10 cellular contexts compared by ENCODE assay signal in the genomic region with DNA sequence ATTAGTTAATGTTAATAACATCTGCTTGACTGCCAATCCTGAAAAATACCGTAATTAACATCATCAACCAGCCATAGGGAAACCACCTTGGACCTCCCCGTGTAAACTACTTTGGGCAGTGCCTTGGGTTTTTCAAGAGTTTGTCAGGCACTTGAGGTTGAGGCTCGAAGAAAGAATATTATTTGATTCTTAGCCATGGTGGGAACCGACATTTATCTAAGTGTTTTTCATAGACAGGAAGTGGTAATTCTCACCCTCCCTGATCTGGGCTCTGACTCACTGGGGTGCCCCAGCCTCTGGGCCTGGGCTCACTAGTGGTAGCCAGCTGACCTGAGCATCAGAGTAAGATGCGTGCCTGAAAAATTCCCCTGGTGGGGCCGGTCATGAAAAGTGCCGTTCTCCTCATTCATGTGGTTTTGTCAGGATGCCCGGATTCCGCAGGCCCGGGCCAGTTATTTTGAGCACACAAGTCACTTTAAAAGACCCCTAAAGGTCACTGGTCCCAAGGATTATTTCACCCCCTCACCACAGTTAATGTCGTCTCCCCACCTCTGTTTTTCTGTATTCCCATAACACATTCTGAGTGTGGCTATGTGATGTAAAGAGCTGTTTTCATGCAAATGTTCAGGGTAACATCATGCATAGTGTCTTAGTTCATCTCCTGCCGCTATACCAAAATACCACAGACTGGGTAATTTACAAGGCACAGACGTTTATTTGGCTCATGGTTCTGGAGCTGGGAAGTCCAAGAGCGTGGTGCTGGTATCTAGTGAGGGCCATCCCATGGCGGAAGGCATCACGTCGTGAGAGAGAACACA. TPM values are rescaled to one million over a fixed set of nuclear protein-coding genes. Genes with fewer than 3 reads are reported as not detected.
DNase-seq lines count a peak whose midpoint lies in the region; ATAC-seq and TF ChIP-seq lines count a peak whose summit lies in the region.
"Had no signal": no experiment of that assay in that cellular context is flagged by ENCODE, and none has a peak within 500 bp of the region (broad histone marks: within the 10 kb centered on the region; RNA-seq: fewer than 3 reads in every experiment).

No MANE protein-coding gene starts in this region.

- WGBS in ovary, 3 donors, result 65 to 78% (median 69%) methylated on average over 17 of the region's 17 CpGs

- H3K4me1 ChIP-seq in osteoblast (ENCODE audit: insufficient read depth, low read length) (peaks cover 12% of the 10 kb centered on the region), ovary (ENCODE audit: insufficient read depth) (peaks cover 1% of the 10 kb centered on the region)

- H3K79me2 ChIP-seq in osteoblast (ENCODE audit: insufficient read depth, low read length), result no peaks in the 10 kb centered on the region

- intact Hi-C loops in ovary (cut with DNase I), result no loop called here

- peak; percentile 98 for DNase-seq in RPMI7951 (ENCODE audit: low read depth)
- peak; percentile 80 for DNase-seq in activated naive CD4-positive, alpha-beta T cell treated with Interleukin-2 at 50 U/mL for 16 hours
- peak; percentile 91 for DNase-seq in osteoblast (ENCODE audit: insufficient read length, low spot score, missing footprints)
- DNase-seq in NOMO-1 (lab: John Stamatoyannopoulos, UW; ENCODE audit: unreplicated experiment in 2 of 2), result no peak
- no peak for DNase-seq in ovary
- DNase-seq in WTC11 (ENCODE audit: low spot score), result no peak

- H2AFZ ChIP-seq in osteoblast (ENCODE audit: low read length), result peak overlapping the region; percentile 26

- TF ChIP-seq EP300 in ovary (IDR thresholded peaks at IDR 0.05), result no peak

- H3K4me2 ChIP-seq in osteoblast (ENCODE audit: insufficient read depth, low read length), result peak overlapping the region; percentile 56

- H3K4me1 Mint-ChIP-seq in WTC11, result peaks cover 5% of the 10 kb centered on the region; the same call in 1 of the 2 replicates

- peaks cover 5% of the 10 kb centered on the region for H3K36me3 Mint-ChIP-seq in WTC11

- no peak overlapping the region for H3K27ac Mint-ChIP-seq in WTC11

- no peak overlapping the region for H3K4me3 ChIP-seq in osteoblast (ENCODE audit: insufficient read depth, low read length)
- no peak overlapping the region for H3K4me3 ChIP-seq in ovary
- H3K4me3 ChIP-seq: thoracic aorta had no signal

- H3K36me3 ChIP-seq in osteoblast (ENCODE audit: insufficient read depth, low read length) (no peaks in the 10 kb centered on the region), ovary (no peaks in the 10 kb centered on the region)
- H3K36me3 ChIP-seq: thoracic aorta had no signal

- POLR2A ChIA-PET in WTC11 (lab: Charles Lee), result no interaction called here

- CTCF ChIA-PET in WTC11 (lab: Charles Lee), result interaction anchor here (1.1 kb wide), 1 partner anchor 50 kb away, joined by 4 read pairs; no protein-coding TSS in a partner anchor

- H3K9me3 ChIP-seq in osteoblast (ENCODE audit: low read depth, low read length) (no peaks in the 10 kb centered on the region), ovary (no peaks in the 10 kb centered on the region)
- H3K9me3 ChIP-seq: thoracic aorta had no signal

- no peak for TF ChIP-seq POLR2A in GM18505 (IDR thresholded peaks at IDR 0.05; ENCODE audit: borderline replicate concordance, extremely low read depth, insufficient read depth, insufficient read length)
- TF ChIP-seq POLR2A in ovary (IDR thresholded peaks at IDR 0.05), result no peak

- no peak overlapping the region for H3K4me3 Mint-ChIP-seq in WTC11

- H3K27ac ChIP-seq in osteoblast (ENCODE audit: low read depth, low read length) (peak overlapping the region; percentile 67), ovary (no peak overlapping the region)
- H3K27ac ChIP-seq: thoracic aorta had no signal

- TF ChIP-seq CTCF in osteoblast (IDR thresholded peaks at IDR 0.05; ENCODE audit: extremely low read depth, low read depth, low read length) (no peak), ovary (IDR thresholded peaks at IDR 0.05) (no peak), WTC11 (IDR thresholded peaks at IDR 0.05) (no peak)

- H3K27me3 Mint-ChIP-seq in WTC11 (ENCODE audit: low read depth), result no peaks in the 10 kb centered on the region

- H3K9me3 Mint-ChIP-seq in WTC11, result peaks cover 12% of the 10 kb centered on the region

- ATAC-seq in GM18505 (IDR thresholded peaks at IDR 0.05; ENCODE audit: unreplicated experiment) (peak; percentile 83), HG02759 (IDR thresholded peaks at IDR 0.05; ENCODE audit: unreplicated experiment) (peak; percentile 87), WTC11 (no peak; the same call in 1 of the 2 replicates)

- H4K20me1 ChIP-seq in osteoblast (ENCODE audit: insufficient read depth, low read length), result no peaks in the 10 kb centered on the region

- H3K27me3 ChIP-seq in osteoblast (ENCODE audit: insufficient read depth, low read length) (peaks cover 5% of the 10 kb centered on the region), ovary (no peaks in the 10 kb centered on the region)

TF ChIP-seq in WTC11, 78 proteins besides CTCF, POLR2A, EP300 and RAD21:
- TF ChIP-seq ZNF396 (CRISPR knock-in tag; IDR thresholded peaks at IDR 0.05; ENCODE audit: borderline replicate concordance), result no peak

RNA-seq across cellular contexts. Expression of a gene that starts 21.6 kb away (rescaled TPM):
- not detected in 2 replicates for total RNA-seq in RPMI7951 (2014; rRNA removed; shearing (Covaris generic))
- total RNA-seq in osteoblast, result not detected in 2 replicates
- not detected for total RNA-seq in ovary
- not detected for polyA plus RNA-seq in ovary
- total RNA-seq in WTC11 (2021), result not detected in 3 replicates
- total RNA-seq: T-helper 2 cell treated with Interferon-gamma antibody and Interleukin-4, amounts not matched to agents 100 ng/mL and 5 ng/mL, for 36 hours; thoracic aorta had no signal

RNA-seq across cellular contexts. Expression of a gene that starts 49.3 kb away (rescaled TPM):
- 0.24 and 0.29 TPM in 2 replicates for total RNA-seq in RPMI7951 (2014; rRNA removed; shearing (Covaris generic))
- not detected in 2 replicates for total RNA-seq in osteoblast
- under 1 TPM in 2 of 7 donors, not detected in 5; 0.15 to 0.20 TPM for total RNA-seq in ovary
- under 1 TPM; 0.05 to 0.13 TPM for polyA plus RNA-seq in ovary
- not detected in 3 replicates for total RNA-seq in WTC11 (2021)
- total RNA-seq: thoracic aorta had no signal

Comparison
In these comparisons a context has a peak if more than half of its experiments do, and no peak if none do; other contexts are left out.
1. DNase-seq: peak in RPMI7951 (single experiment), activated naive CD4-positive, alpha-beta T cell treated with Interleukin-2 at 50 U/mL for 16 hours (single experiment) and osteoblast (single experiment); none in NOMO-1 (0 of 2), ovary (0 of 5) and WTC11 (single experiment).